In the genomic region with DNA sequence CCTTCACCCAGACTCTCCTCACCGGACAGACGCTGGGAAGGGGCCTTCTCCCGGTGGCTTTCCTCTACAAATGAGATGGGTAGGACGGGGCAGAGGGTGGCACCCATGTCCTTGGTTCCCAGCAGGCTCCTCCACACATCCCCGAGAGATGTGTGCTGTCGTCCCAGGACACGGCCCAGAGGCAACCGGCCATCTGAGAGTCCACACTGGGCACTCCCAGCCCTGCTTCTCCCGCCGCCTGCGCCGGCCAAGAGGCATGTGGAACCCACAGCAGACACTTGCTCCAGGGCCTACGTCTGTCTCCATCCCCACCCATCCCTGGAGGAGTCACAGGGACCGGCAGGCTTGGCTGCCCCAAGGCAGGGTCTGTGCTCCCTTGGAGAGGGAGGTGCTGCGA, we compare ENCODE assay signal across 2 cellular contexts.
TF ChIP-seq lines count a peak whose summit lies in the region.

No MANE protein-coding gene starts in this region.

TF ChIP-seq in K562, 482 proteins besides CTCF, POLR2A, EP300 and RAD21:
- TF ChIP-seq, protein P1, sequence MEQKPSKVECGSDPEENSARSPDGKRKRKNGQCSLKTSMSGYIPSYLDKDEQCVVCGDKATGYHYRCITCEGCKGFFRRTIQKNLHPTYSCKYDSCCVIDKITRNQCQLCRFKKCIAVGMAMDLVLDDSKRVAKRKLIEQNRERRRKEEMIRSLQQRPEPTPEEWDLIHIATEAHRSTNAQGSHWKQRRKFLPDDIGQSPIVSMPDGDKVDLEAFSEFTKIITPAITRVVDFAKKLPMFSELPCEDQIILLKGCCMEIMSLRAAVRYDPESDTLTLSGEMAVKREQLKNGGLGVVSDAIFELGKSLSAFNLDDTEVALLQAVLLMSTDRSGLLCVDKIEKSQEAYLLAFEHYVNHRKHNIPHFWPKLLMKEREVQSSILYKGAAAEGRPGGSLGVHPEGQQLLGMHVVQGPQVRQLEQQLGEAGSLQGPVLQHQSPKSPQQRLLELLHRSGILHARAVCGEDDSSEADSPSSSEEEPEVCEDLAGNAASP (IDR thresholded peaks at IDR 0.05), result no peak
- no peak for TF ChIP-seq HDAC2 (IDR thresholded peaks at IDR 0.05)
- TF ChIP-seq, protein P2, sequence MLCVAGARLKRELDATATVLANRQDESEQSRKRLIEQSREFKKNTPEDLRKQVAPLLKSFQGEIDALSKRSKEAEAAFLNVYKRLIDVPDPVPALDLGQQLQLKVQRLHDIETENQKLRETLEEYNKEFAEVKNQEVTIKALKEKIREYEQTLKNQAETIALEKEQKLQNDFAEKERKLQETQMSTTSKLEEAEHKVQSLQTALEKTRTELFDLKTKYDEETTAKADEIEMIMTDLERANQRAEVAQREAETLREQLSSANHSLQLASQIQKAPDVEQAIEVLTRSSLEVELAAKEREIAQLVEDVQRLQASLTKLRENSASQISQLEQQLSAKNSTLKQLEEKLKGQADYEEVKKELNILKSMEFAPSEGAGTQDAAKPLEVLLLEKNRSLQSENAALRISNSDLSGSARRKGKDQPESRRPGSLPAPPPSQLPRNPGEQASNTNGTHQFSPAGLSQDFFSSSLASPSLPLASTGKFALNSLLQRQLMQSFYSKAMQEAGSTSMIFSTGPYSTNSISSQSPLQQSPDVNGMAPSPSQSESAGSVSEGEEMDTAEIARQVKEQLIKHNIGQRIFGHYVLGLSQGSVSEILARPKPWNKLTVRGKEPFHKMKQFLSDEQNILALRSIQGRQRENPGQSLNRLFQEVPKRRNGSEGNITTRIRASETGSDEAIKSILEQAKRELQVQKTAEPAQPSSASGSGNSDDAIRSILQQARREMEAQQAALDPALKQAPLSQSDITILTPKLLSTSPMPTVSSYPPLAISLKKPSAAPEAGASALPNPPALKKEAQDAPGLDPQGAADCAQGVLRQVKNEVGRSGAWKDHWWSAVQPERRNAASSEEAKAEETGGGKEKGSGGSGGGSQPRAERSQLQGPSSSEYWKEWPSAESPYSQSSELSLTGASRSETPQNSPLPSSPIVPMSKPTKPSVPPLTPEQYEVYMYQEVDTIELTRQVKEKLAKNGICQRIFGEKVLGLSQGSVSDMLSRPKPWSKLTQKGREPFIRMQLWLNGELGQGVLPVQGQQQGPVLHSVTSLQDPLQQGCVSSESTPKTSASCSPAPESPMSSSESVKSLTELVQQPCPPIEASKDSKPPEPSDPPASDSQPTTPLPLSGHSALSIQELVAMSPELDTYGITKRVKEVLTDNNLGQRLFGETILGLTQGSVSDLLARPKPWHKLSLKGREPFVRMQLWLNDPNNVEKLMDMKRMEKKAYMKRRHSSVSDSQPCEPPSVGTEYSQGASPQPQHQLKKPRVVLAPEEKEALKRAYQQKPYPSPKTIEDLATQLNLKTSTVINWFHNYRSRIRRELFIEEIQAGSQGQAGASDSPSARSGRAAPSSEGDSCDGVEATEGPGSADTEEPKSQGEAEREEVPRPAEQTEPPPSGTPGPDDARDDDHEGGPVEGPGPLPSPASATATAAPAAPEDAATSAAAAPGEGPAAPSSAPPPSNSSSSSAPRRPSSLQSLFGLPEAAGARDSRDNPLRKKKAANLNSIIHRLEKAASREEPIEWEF (CRISPR knock-in tag; IDR thresholded peaks at IDR 0.05), result no peak
- TF ChIP-seq ZNF224 (CRISPR knock-in tag; IDR thresholded peaks at IDR 0.05), result no peak
- TF ChIP-seq ZNF551 (CRISPR knock-in tag; IDR thresholded peaks at IDR 0.05), result no peak
- TF ChIP-seq, protein P3, sequence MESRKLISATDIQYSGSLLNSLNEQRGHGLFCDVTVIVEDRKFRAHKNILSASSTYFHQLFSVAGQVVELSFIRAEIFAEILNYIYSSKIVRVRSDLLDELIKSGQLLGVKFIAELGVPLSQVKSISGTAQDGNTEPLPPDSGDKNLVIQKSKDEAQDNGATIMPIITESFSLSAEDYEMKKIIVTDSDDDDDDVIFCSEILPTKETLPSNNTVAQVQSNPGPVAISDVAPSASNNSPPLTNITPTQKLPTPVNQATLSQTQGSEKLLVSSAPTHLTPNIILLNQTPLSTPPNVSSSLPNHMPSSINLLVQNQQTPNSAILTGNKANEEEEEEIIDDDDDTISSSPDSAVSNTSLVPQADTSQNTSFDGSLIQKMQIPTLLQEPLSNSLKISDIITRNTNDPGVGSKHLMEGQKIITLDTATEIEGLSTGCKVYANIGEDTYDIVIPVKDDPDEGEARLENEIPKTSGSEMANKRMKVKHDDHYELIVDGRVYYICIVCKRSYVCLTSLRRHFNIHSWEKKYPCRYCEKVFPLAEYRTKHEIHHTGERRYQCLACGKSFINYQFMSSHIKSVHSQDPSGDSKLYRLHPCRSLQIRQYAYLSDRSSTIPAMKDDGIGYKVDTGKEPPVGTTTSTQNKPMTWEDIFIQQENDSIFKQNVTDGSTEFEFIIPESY (CRISPR knock-in tag; IDR thresholded peaks at IDR 0.05), result 0 out of 2 replicates have a peak, but pooled peaks have one; percentile 15
- no peak for TF ChIP-seq CREM (IDR thresholded peaks at IDR 0.05; ENCODE audit: low read depth)
- TF ChIP-seq ZNF561 (CRISPR knock-in tag; conservative IDR thresholded peaks at IDR 0.05), result no peak
- 0 out of 2 replicates have a peak, but pooled peaks have one; percentile 35 for TF ChIP-seq POLR2G (IDR thresholded peaks at IDR 0.05; ENCODE audit: low read depth, low read length)
- no peak for TF ChIP-seq HNRNPK (IDR thresholded peaks at IDR 0.05; ENCODE audit: low read depth, low read length, poor library complexity, severe bottlenecking)
- TF ChIP-seq ZNF57 (CRISPR knock-in tag; IDR thresholded peaks at IDR 0.05), result no peak
- no peak for TF ChIP-seq ZNF695 (CRISPR knock-in tag; IDR thresholded peaks at IDR 0.05)
- TF ChIP-seq WHSC1 (IDR thresholded peaks at IDR 0.05; ENCODE audit: low read length), result no peak
- TF ChIP-seq FOXJ2 (tag; IDR thresholded peaks at IDR 0.05), result no peak
- no peak for TF ChIP-seq ZNF764 (CRISPR knock-in tag; IDR thresholded peaks at IDR 0.05; ENCODE audit: low read depth)
- TF ChIP-seq ZNF146 (CRISPR knock-in tag; IDR thresholded peaks at IDR 0.05; ENCODE audit: unreplicated experiment), result no peak
- no peak for TF ChIP-seq SLC30A9 (CRISPR knock-in tag; IDR thresholded peaks at IDR 0.05)

TF ChIP-seq in HepG2, 621 proteins besides CTCF, POLR2A, EP300 and RAD21:
- no peak for TF ChIP-seq SIN3A (IDR thresholded peaks at IDR 0.05; ENCODE audit: borderline replicate concordance, low read depth, low read length)
- no peak for TF ChIP-seq ADNP (CRISPR knock-in tag; IDR thresholded peaks at IDR 0.05)
- TF ChIP-seq AGO2 (optimal IDR thresholded peaks at IDR 0.05; ENCODE audit: low read depth, low read length), result peak; percentile 71
- TF ChIP-seq ZSCAN9 (CRISPR knock-in tag; IDR thresholded peaks at IDR 0.05; ENCODE audit: borderline replicate concordance), result no peak
- TF ChIP-seq NAIF1 (CRISPR knock-in tag; IDR thresholded peaks at IDR 0.05; ENCODE audit: borderline replicate concordance), result no peak
